Comparison of ENCODE assay signal across 11 cellular contexts in the genomic region with DNA sequence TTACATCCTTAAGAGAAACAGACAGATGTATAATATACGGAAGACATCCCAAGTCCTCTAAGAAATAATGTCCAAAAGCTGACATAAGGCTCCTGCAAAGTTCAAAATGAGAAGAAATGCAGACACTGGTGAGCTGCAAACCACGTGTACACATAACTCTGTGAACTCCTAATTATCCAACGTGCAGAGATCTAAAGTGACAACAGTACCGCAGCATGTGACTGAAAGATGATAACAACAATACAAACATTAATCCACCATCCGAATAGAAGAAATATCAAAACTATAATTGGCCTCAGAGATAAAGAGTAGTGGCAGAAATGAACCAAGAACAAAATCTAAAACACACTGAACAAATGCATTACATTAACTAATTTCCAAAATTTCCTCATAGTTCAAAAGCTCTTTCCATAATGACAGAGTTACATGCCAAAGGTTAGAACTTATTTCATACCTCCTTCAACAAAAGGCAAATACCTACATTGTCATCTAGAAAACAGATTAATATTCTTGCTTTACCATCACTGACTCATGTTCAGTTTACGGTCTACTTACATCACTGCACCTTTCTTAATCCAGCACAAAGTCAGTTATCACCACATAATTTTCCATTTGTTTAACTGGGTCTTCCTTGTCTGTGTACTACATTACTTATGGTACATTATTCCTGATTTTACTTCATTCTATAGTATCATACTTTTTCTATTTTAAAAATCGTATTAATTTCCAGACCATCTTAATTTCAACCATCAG. TPM values are rescaled to one million over a fixed set of nuclear protein-coding genes. Genes with fewer than 3 reads are reported as not detected.
DNase-seq lines count a peak whose midpoint lies in the region; ATAC-seq and TF ChIP-seq lines count a peak whose summit lies in the region.
"Had no signal": no experiment of that assay in that cellular context is flagged by ENCODE, and none has a peak within 500 bp of the region (broad histone marks: within the 10 kb centered on the region; RNA-seq: fewer than 3 reads in every experiment).

No MANE protein-coding gene starts in this region.

- no peaks in the 10 kb centered on the region for H3K27me3 ChIP-seq in CD4-positive, alpha-beta T cell (ENCODE audit: control insufficient read depth, insufficient read depth, low read length)
- H3K27me3 ChIP-seq in GM23248 (replicated peaks; ENCODE audit: insufficient read depth) (no peaks in the 10 kb centered on the region), iPS-18a (ENCODE audit: control insufficient read depth, insufficient read depth, low read length) (no peaks in the 10 kb centered on the region)
- H3K27me3 ChIP-seq: body of pancreas, sigmoid colon had no signal

- peaks cover 18% of the 10 kb centered on the region for H3F3A ChIP-seq in GM23248 (ENCODE audit: insufficient read depth)

- H3K36me3 ChIP-seq in GM23248 (ENCODE audit: low read depth) (no peaks in the 10 kb centered on the region), SK-N-MC (ENCODE audit: insufficient read depth, low read length) (no peaks in the 10 kb centered on the region), iPS-18a (ENCODE audit: control insufficient read depth, low read depth, low read length) (no peaks in the 10 kb centered on the region)
- H3K36me3 ChIP-seq: sigmoid colon had no signal

- no peaks in the 10 kb centered on the region for H3K9me2 ChIP-seq in GM23248 (ENCODE audit: insufficient read depth)

- H3K9ac ChIP-seq in GM23248, result peak overlapping the region; percentile 96; the same call in 1 of the 2 replicates
- peak overlapping the region; percentile 83 for H3K9ac ChIP-seq in SK-N-MC (ENCODE audit: insufficient read length)
- H3K9ac ChIP-seq in iPS-18a (ENCODE audit: low read length), result peak overlapping the region; percentile 21

- intact Hi-C loops in CD4-positive, alpha-beta T cell (cut with DNase I, micrococcal nuclease), result loop anchor here in 1 of 2 experiments (5.0 kb wide), 1 partner anchor 40 kb away; no protein-coding TSS in a partner anchor

- H3K4me3 ChIP-seq in GM23248 (peak overlapping the region; percentile 98), SK-N-MC (peak overlapping the region; percentile 87; the same call in 1 of the 2 replicates), iPS-18a (ENCODE audit: low read length) (peak overlapping the region; percentile 95)
- H3K4me3 ChIP-seq: body of pancreas, sigmoid colon had no signal

- ATAC-seq in CD4-positive, alpha-beta T cell (ENCODE audit: poor library complexity), result no peak
- ATAC-seq in GM21619 (IDR thresholded peaks at IDR 0.05; ENCODE audit: unreplicated experiment), result no peak
- no peak for ATAC-seq in GM19324 (IDR thresholded peaks at IDR 0.05; ENCODE audit: low FRiP score, unreplicated experiment)
- ATAC-seq: body of pancreas had no signal

- H4K20me1 ChIP-seq in GM23248 (ENCODE audit: insufficient read depth), result peaks cover 25% of the 10 kb centered on the region

- POLR2A ChIA-PET in CD4-positive, alpha-beta T cell (lab: Charles Lee), result no interaction called here

- H3K4me1 Mint-ChIP-seq in CD4-positive, alpha-beta T cell (ENCODE audit: low read depth), result peaks cover 31% of the 10 kb centered on the region

- CTCF ChIA-PET in CD4-positive, alpha-beta T cell (lab: Charles Lee), result no interaction called here

- H3K4me1 ChIP-seq in GM23248 (ENCODE audit: insufficient read depth), result peaks cover 34% of the 10 kb centered on the region
- H3K4me1 ChIP-seq in iPS-18a (ENCODE audit: control insufficient read depth, low read depth, low read length), result peaks cover 34% of the 10 kb centered on the region

- DNase-seq in CD4-positive, alpha-beta T cell, result no peak
- peak; percentile 28 for DNase-seq in GM23248
- DNase-seq in SK-N-MC (ENCODE audit: low read depth, low spot score), result no peak
- DNase-seq in OCI-M2 (lab: John Stamatoyannopoulos, UW; ENCODE audit: unreplicated experiment), result no peak
- DNase-seq in HCEC 1CT, result no peak
- DNase-seq: body of pancreas, sigmoid colon, T1000 had no signal

- H3K4me2 ChIP-seq in GM23248 (ENCODE audit: unreplicated experiment), result peak overlapping the region; percentile 98

- H3K9me3 ChIP-seq in CD4-positive, alpha-beta T cell (ENCODE audit: control insufficient read depth, low read length), result no peaks in the 10 kb centered on the region
- H3K9me3 ChIP-seq in GM23248 (ENCODE audit: low read depth), result no peaks in the 10 kb centered on the region
- H3K9me3 ChIP-seq in SK-N-MC (ENCODE audit: low read depth, low read length), result no peaks in the 10 kb centered on the region
- no peaks in the 10 kb centered on the region for H3K9me3 ChIP-seq in iPS-18a (ENCODE audit: control insufficient read depth, low read depth, low read length)
- H3K9me3 ChIP-seq: body of pancreas, sigmoid colon had no signal

- 65% methylated on average over 7 of the region's 7 CpGs for WGBS in GM23248 (ENCODE audit: low coverage in 1 of 2, low lambda C conversion rate in 2 of 2, missing lambda C conversion rate in 2 of 2), 2 experiments

- H2AFZ ChIP-seq in GM23248, result no peak overlapping the region

- in situ Hi-C loops in GM23248 (cut with MboI), result no loop called here

- H3K27ac Mint-ChIP-seq in CD4-positive, alpha-beta T cell, result peak overlapping the region; percentile 13

- no peak for TF ChIP-seq CTCF in CD4-positive, alpha-beta T cell (IDR thresholded peaks at IDR 0.05)

- peaks cover 71% of the 10 kb centered on the region for H3K79me2 ChIP-seq in GM23248 (ENCODE audit: insufficient read depth)

- no peak overlapping the region for H3K4me3 Mint-ChIP-seq in CD4-positive, alpha-beta T cell

- H3K36me3 Mint-ChIP-seq in CD4-positive, alpha-beta T cell (ENCODE audit: low read depth), result peaks cover 6% of the 10 kb centered on the region

- no peaks in the 10 kb centered on the region for H3K9me3 Mint-ChIP-seq in CD4-positive, alpha-beta T cell

- H3K27me3 Mint-ChIP-seq in CD4-positive, alpha-beta T cell, result no peaks in the 10 kb centered on the region

- no peak overlapping the region for H3K27ac ChIP-seq in CD4-positive, alpha-beta T cell (ENCODE audit: low read depth, low read length)
- H3K27ac ChIP-seq in GM23248, result no peak overlapping the region
- no peak overlapping the region for H3K27ac ChIP-seq in SK-N-MC
- H3K27ac ChIP-seq in iPS-18a (ENCODE audit: low read length), result no peak overlapping the region
- H3K27ac ChIP-seq: body of pancreas, sigmoid colon had no signal

RNA-seq across cellular contexts. Expression of a gene that starts 2.2 kb away (rescaled TPM):
- 10 to 100 TPM; 19.0 to 22.8 TPM for total RNA-seq in CD4-positive, alpha-beta T cell
- total RNA-seq in GM23248 (2014; rRNA removed; shearing (Covaris generic)), result 37.6 and 61.7 TPM in 2 replicates
- 70.3 and 71.6 TPM in 2 replicates for polyA plus RNA-seq in GM23248 (2016; fragmentation: Nextera tagmentation; extraction: Ambion mirVana)

RNA-seq across cellular contexts. Expression of a gene that starts 3.0 kb away (rescaled TPM):
- total RNA-seq in CD4-positive, alpha-beta T cell, result under 1 TPM; 0.64 to 0.66 TPM
- total RNA-seq in GM23248 (2014; rRNA removed; shearing (Covaris generic)), result 7.3 and 25.3 TPM in 2 replicates
- 9.8 and 10.2 TPM in 2 replicates for polyA plus RNA-seq in GM23248 (2016; fragmentation: Nextera tagmentation; extraction: Ambion mirVana)

Comparison
In these comparisons a context has a peak if more than half of its experiments do, and no peak if none do; other contexts are left out.
1. H3K9ac ChIP-seq: peak in every context shown above with its lines; median percentile 96 in GM23248; 83 in SK-N-MC; 21 in iPS-18a.